Comparison of ENCODE assay signal across 15 cellular contexts in the genomic region with DNA sequence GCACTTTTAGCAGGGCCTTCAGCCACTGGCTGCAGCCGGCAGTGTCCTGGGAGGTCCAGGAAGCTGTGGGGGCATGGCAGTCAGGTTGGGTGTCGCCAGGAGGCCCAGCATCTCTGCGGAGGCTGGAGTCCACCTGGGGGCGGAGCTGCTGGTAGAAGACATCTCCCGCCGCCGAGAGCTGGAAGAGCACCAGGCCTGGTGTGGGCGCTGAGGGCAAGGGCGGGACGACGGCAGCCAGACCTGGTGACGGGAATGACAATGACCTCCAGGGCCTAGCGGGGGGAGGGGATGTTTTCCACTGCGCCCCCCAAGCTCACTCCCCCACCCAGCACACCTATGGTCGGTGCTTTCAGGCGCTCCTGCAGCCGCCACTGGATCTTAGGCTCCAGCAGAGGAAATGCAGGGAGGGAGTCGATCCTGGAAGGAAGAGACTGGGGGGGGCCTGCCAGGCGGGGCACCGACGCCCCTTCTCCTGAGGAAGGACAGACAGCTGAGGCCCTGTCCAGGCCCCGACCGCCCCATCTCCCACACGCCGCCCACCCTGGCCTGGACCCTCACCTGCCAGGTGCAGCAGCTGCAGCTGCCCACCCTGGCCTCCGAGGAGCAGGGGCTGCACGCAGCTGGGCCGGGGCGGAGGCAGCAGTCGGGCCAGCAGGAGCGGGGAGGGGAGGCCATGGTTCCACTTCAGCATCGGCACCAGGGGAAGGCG. TPM values are rescaled to one million over a fixed set of nuclear protein-coding genes. Genes with fewer than 3 reads are reported as not detected.
DNase-seq lines count a peak whose midpoint lies in the region; ATAC-seq and TF ChIP-seq lines count a peak whose summit lies in the region.
"Had no signal": no experiment of that assay in that cellular context is flagged by ENCODE, and none has a peak within 500 bp of the region (broad histone marks: within the 10 kb centered on the region; RNA-seq: fewer than 3 reads in every experiment).

No MANE protein-coding gene starts in this region.

- H3K9me3 ChIP-seq in heart right ventricle = no peaks in the 10 kb centered on the region
- no peaks in the 10 kb centered on the region for H3K9me3 ChIP-seq in spleen
- H3K9me3 ChIP-seq: BE2C had no signal

- 69 to 83% methylated on average over 33 of the region's 33 CpGs for WGBS in heart right ventricle, 2 donors
- 73 to 86% (median 80%) methylated on average over 11 to 33 of the region's 33 CpGs for WGBS in spleen, 5 donors

- H3K27ac ChIP-seq in heart right ventricle (peak overlapping the region in 7 of 10 donors; percentile 16 to 87 (median 43)), caudate nucleus (ENCODE audit: low read depth, low read length) (peak overlapping the region; percentile 44), spleen (peak overlapping the region in 6 of 8 donors; percentile 13 to 84 (median 64))
- H3K27ac ChIP-seq: C4-2B, GM23248 had no signal

- peaks cover 0 to 73% (median 43%) of the 10 kb centered on the region in 9 donors for H3K36me3 ChIP-seq in heart right ventricle
- peaks cover 23% of the 10 kb centered on the region for H3K36me3 ChIP-seq in H7 (replicated peaks; ENCODE audit: control insufficient read depth, insufficient read depth, low read length)
- H3K36me3 ChIP-seq in spleen = peaks cover 0 to 78% (median 59%) of the 10 kb centered on the region in 6 donors

- H3K4me3 ChIP-seq in heart right ventricle = peak overlapping the region in 1 of 10 donors; percentile 13
- H3K4me3 ChIP-seq in H7 (ENCODE audit: insufficient read depth, low read depth, low read length) = no peak overlapping the region
- H3K4me3 ChIP-seq in spleen = peak overlapping the region in 1 of 8 donors; percentile 5
- H3K4me3 ChIP-seq: GM12878, GM23248 had no signal

- no peak for DNase-seq in heart right ventricle
- DNase-seq in cardiac septum (ENCODE audit: low spot score) = no peak
- DNase-seq in H7 = peak; percentile 44
- no peak for DNase-seq in caudate nucleus (lab: John Stamatoyannopoulos, UW)
- no peak for DNase-seq in spleen
- DNase-seq in kidney tubule cell (ENCODE audit: low spot score) = no peak
- no peak for DNase-seq in T1000 (lab: John Stamatoyannopoulos, UW)
- DNase-seq: BE2C; CD4-positive, alpha-beta memory T cell; DMS79; GM23248 had no signal

- intact Hi-C loops in heart right ventricle (cut with DNase I) (loop anchor here in 7 of 10 donors (5.0 to 10.0 kb wide), 8 partner anchors 32 to 352 kb away; partner anchors contain the start of genes NECAB2 (in 4 of the 7), DNAAF1 (in 1 of the 7), HSDL1 (in 1 of the 7) and MBTPS1 (in 1 of the 7)), cardiac septum (cut with DNase I) (loop anchor here (5.0 to 10.0 kb wide), 4 partner anchors 32 to 305 kb away; partner anchors contain the start of genes DNAAF1 and HSDL1), spleen (cut with DNase I; ENCODE audit: low total_unique reads) (loop anchor here (10.0 kb wide), 2 partner anchors 95 to 225 kb away; partner anchors contain the start of gene OSGIN1)

- H3K27me3 ChIP-seq in heart right ventricle (no peaks in the 10 kb centered on the region), H7 (ENCODE audit: control insufficient read depth, insufficient read depth, low read length) (no peaks in the 10 kb centered on the region), spleen (replicated peaks in 1 of 7) (no peaks in the 10 kb centered on the region)
- H3K27me3 ChIP-seq: BE2C had no signal

- TF ChIP-seq POLR2A in spleen (IDR thresholded peaks at IDR 0.05) = no peak

- TF ChIP-seq CTCF in heart right ventricle (IDR thresholded peaks at IDR 0.05) (no peak), spleen (IDR thresholded peaks at IDR 0.05 in 8 of 11, conservative IDR thresholded peaks at IDR 0.05 in 3 of 11) (no peak)

- peaks cover 37 to 89% (median 54%) of the 10 kb centered on the region in 9 donors for H3K4me1 ChIP-seq in heart right ventricle
- H3K4me1 ChIP-seq in spleen = peaks cover 22 to 100% (median 66%) of the 10 kb centered on the region in 6 donors

- ATAC-seq in heart right ventricle = no peak
- ATAC-seq: GM12878 had no signal

RNA-seq across cellular contexts. Expression of gene TAF1C, which starts 7.1 kb away (rescaled TPM):
- total RNA-seq in heart right ventricle (10 to 100 TPM; 14.2 to 34.0 (median 20.9) TPM), cardiac septum (20.9 TPM), spleen (100 to 1,000 TPM in 2 of 7 donors, 10 to 100 TPM in 5; 60.3 to 133 (median 76.6) TPM)
- polyA plus RNA-seq in heart right ventricle (10 to 100 TPM; 24.7 to 76.7 TPM), spleen (100 to 1,000 TPM in 1 of 3 donors, 10 to 100 TPM in 2; 31.4 to 125 (median 70.6) TPM)
- 38.8 and 51.9 TPM in 2 replicates for total RNA-seq in H7 (2014; rRNA removed; shearing (Covaris generic))

RNA-seq across cellular contexts. Expression of gene ADAD2, which starts 11.2 kb away (rescaled TPM):
- total RNA-seq in heart right ventricle = 1 to 10 TPM in 3 of 10 donors, under 1 TPM in 3, not detected in 4; 0.52 to 2.2 (median 0.85) TPM
- 1 to 10 TPM in 1 of 2 donors, under 1 TPM in 1; 0.36 to 5.9 TPM for polyA plus RNA-seq in heart right ventricle
- total RNA-seq in cardiac septum = 0.24 TPM
- total RNA-seq in H7 (2014; rRNA removed; shearing (Covaris generic)) = 0.78 TPM in 1 of 2 replicates, not detected in the other
- 10 to 100 TPM in 1 of 7 donors, 1 to 10 TPM in 6; 2.8 to 24.1 (median 6.4) TPM for total RNA-seq in spleen
- polyA plus RNA-seq in spleen = 10 to 100 TPM in 2 of 3 donors, 1 to 10 TPM in 1; 2.5 to 86.5 (median 25.9) TPM
- total RNA-seq: CD4-positive, alpha-beta memory T cell; G401; GM23248; HT-29 had no signal
- polyA plus RNA-seq: CD4-positive, alpha-beta memory T cell; GM23248 had no signal

RNA-seq across cellular contexts. Expression of gene DNAAF1, which starts 34.7 kb away (rescaled TPM):
- total RNA-seq in heart right ventricle (under 1 TPM in 3 of 10 donors, not detected in 7; 0.23 to 0.54 (median 0.28) TPM), cardiac septum (not detected), spleen (1 to 10 TPM in 2 of 7 donors, under 1 TPM in 4, not detected in 1; 0.20 to 2.0 (median 0.79) TPM)
- polyA plus RNA-seq in heart right ventricle (1 to 10 TPM in 1 of 2 donors, under 1 TPM in 1; 0.33 to 2.6 TPM), spleen (1 to 10 TPM; 1.3 to 4.3 (median 2.0) TPM)
- total RNA-seq in H7 (2014; rRNA removed; shearing (Covaris generic)) = 0.07 TPM in 1 of 2 replicates, not detected in the other
- total RNA-seq: G401, GM12878, GM23248 had no signal
- polyA plus RNA-seq: GM23248 had no signal

RNA-seq across cellular contexts. Expression of gene HSDL1, which starts 34.8 kb away (rescaled TPM):
- total RNA-seq in heart right ventricle (10 to 100 TPM; 19.4 to 38.5 (median 25.3) TPM), cardiac septum (17.4 TPM), spleen (10 to 100 TPM; 18.3 to 29.0 (median 23.4) TPM)
- polyA plus RNA-seq in heart right ventricle (10 to 100 TPM in 1 of 2 donors, 1 to 10 TPM in 1; 9.9 to 13.7 TPM), spleen (10 to 100 TPM; 10.1 to 15.7 (median 14.0) TPM)
- total RNA-seq in H7 (2014; rRNA removed; shearing (Covaris generic)) = 44.5 and 53.5 TPM in 2 replicates
